Comparison of ENCODE assay signal across 22 cellular contexts in the genomic region with DNA sequence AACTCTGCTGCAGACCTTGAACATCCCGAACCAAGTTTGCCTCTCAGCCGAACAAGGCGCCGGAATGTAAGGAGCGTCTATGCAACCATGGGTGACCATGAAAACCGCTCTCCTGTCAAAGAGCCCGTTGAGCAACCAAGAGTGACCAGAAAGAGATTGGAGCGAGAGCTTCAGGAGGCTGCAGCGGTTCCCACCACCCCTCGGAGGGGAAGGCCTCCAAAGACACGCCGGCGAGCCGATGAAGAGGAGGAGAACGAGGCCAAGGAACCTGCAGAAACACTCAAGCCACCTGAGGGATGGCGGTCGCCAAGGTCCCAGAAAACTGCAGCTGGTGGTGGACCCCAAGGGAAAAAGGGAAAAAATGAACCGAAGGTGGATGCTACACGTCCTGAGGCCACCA. TPM values are rescaled to one million over a fixed set of nuclear protein-coding genes. Genes with fewer than 3 reads are reported as not detected.
A peak's percentile ranks its signal among the peaks of the same experiment; 100 is the strongest.
DNase-seq lines count a peak whose midpoint lies in the region; ATAC-seq and TF ChIP-seq lines count a peak whose summit lies in the region.
"Had no signal": no experiment of that assay in that cellular context is flagged by ENCODE, and none has a peak within 500 bp of the region (broad histone marks: within the 10 kb centered on the region; RNA-seq: fewer than 3 reads in every experiment).

No MANE protein-coding gene starts in this region.

- intact Hi-C loops in thyroid gland (cut with DNase I): no loop called here

- H3K4me1 Mint-ChIP-seq in activated T-helper 17 cell treated with anti-CD3 and anti-CD28 coated beads, Interleukin-2, amount 50 U/mL, for 72 hours: peaks cover 4% of the 10 kb centered on the region
- H3K4me1 Mint-ChIP-seq in nephron progenitor cell (no peaks in the 10 kb centered on the region), immature natural killer cell (no peaks in the 10 kb centered on the region)

- H3K36me3 ChIP-seq in thyroid gland: peaks cover 68 to 75% of the 10 kb centered on the region in 2 donors

- H3K9me3 ChIP-seq in thyroid gland: no peaks in the 10 kb centered on the region
- H3K9me3 ChIP-seq: BLaER1, MG63, Peyer's patch had no signal

- 93 to 96% methylated on average over 19 of the region's 19 CpGs for WGBS in thyroid gland, 2 donors

- CTCF ChIA-PET in RWPE1 (lab: Yijun Ruan, JAX): interaction anchor here (0.6 kb wide), 1 partner anchor 138 kb away, joined by 4 read pairs; no protein-coding TSS in a partner anchor

- POLR2A ChIA-PET in RWPE1 (lab: Yijun Ruan, JAX; ENCODE audit: low non-redundant PET): no interaction called here

- peaks cover 100% of the 10 kb centered on the region for H3K36me3 Mint-ChIP-seq in activated T-helper 17 cell treated with anti-CD3 and anti-CD28 coated beads, Interleukin-2, amount 50 U/mL, for 72 hours (ENCODE audit: low read depth)
- peaks cover 90% of the 10 kb centered on the region for H3K36me3 Mint-ChIP-seq in nephron progenitor cell (ENCODE audit: low read depth)
- peaks cover 35 to 73% (median 39%) of the 10 kb centered on the region in 3 donors for H3K36me3 Mint-ChIP-seq in immature natural killer cell

- peaks cover 0 to under 1% of the 10 kb centered on the region in 2 donors for H3K4me1 ChIP-seq in thyroid gland
- H3K4me1 ChIP-seq: BLaER1 had no signal

- H3K9me3 Mint-ChIP-seq in activated T-helper 17 cell treated with anti-CD3 and anti-CD28 coated beads, Interleukin-2, amount 50 U/mL, for 72 hours: no peaks in the 10 kb centered on the region
- H3K9me3 Mint-ChIP-seq in nephron progenitor cell: peaks cover 3% of the 10 kb centered on the region
- no peaks in the 10 kb centered on the region for H3K9me3 Mint-ChIP-seq in immature natural killer cell
- H3K9me3 Mint-ChIP-seq: CD4-positive, alpha-beta T cell had no signal

- no peak for ATAC-seq in activated T-helper 17 cell treated with anti-CD3 and anti-CD28 coated beads, Interleukin-2, amount 50 U/mL, for 72 hours (replicated peaks)
- ATAC-seq in HG03139 (IDR thresholded peaks at IDR 0.05; ENCODE audit: unreplicated experiment): no peak
- ATAC-seq: GM12878 had no signal

- no peak for TF ChIP-seq POLR2A in thyroid gland (IDR thresholded peaks at IDR 0.05)

- no peak overlapping the region for H3K4me3 Mint-ChIP-seq in activated T-helper 17 cell treated with anti-CD3 and anti-CD28 coated beads, Interleukin-2, amount 50 U/mL, for 72 hours
- H3K4me3 Mint-ChIP-seq in nephron progenitor cell: no peak overlapping the region
- H3K4me3 Mint-ChIP-seq in immature natural killer cell: no peak overlapping the region
- H3K4me3 Mint-ChIP-seq: CD4-positive, alpha-beta T cell had no signal

- DNase-seq in RWPE1 (ENCODE audit: low spot score) (no peak), nephron progenitor cell (no peak), immature natural killer cell (no peak), thyroid gland (no peak)
- DNase-seq: CD4-positive, alpha-beta T cell; COR-L47; DMS 273 treated with DMSO at 0.1 percent for 48 hours; DMS79 treated with DMSO at 0.1 percent for 48 hours; H7; MG63; NCI-H1417; NCI-H1694 treated with DMSO at 0.1 percent for 48 hours; NCI-H2081 treated with DMSO at 0.1 percent for 48 hours; NCI-H2171 treated with DMSO at 0.1 percent for 48 hours; NCI-H524 treated with DMSO at 0.1 percent for 48 hours; NCI-H82 had no signal

- no peaks in the 10 kb centered on the region for H3K27me3 Mint-ChIP-seq in activated T-helper 17 cell treated with anti-CD3 and anti-CD28 coated beads, Interleukin-2, amount 50 U/mL, for 72 hours
- H3K27me3 Mint-ChIP-seq in nephron progenitor cell (ENCODE audit: low read depth, poor library complexity) (no peaks in the 10 kb centered on the region), immature natural killer cell (ENCODE audit: low read depth in 3 of 3) (peaks cover 0 to 4% (median 1%) of the 10 kb centered on the region in 3 donors)
- H3K27me3 Mint-ChIP-seq: CD4-positive, alpha-beta T cell had no signal

- no peaks in the 10 kb centered on the region for H3K27me3 ChIP-seq in thyroid gland
- H3K27me3 ChIP-seq: BLaER1, MG63, Peyer's patch had no signal

- no peak overlapping the region for H3K4me3 ChIP-seq in thyroid gland (replicated peaks in 1 of 3)
- H3K4me3 ChIP-seq: BLaER1, GM12878, MG63, Peyer's patch had no signal

- H3K27ac ChIP-seq in RWPE1 (peak overlapping the region; percentile 75), temporal lobe (ENCODE audit: low read depth, low read length) (peak overlapping the region; percentile 10), thyroid gland (no peak overlapping the region)
- H3K27ac ChIP-seq: BLaER1, Peyer's patch had no signal

- TF ChIP-seq CTCF in RWPE1 (conservative IDR thresholded peaks at IDR 0.05; ENCODE audit: low read depth) (no peak), nephron progenitor cell (IDR thresholded peaks at IDR 0.05) (no peak), thyroid gland (IDR thresholded peaks at IDR 0.05) (no peak)

- peak overlapping the region; percentile 26 for H3K27ac Mint-ChIP-seq in activated T-helper 17 cell treated with anti-CD3 and anti-CD28 coated beads, Interleukin-2, amount 50 U/mL, for 72 hours
- H3K27ac Mint-ChIP-seq in nephron progenitor cell (peak overlapping the region; percentile 58), immature natural killer cell (peak overlapping the region in 1 of 6 donors; percentile 28)
- H3K27ac Mint-ChIP-seq: CD4-positive, alpha-beta T cell had no signal

RNA-seq across cellular contexts. Expression of a gene that starts 44.0 kb away (rescaled TPM):
- 100 to 1,000 TPM in 1 of 2 donors, 10 to 100 TPM in 1; 62.0 to 135 TPM for total RNA-seq in activated T-helper 17 cell treated with anti-CD3 and anti-CD28 coated beads, Interleukin-2, amount 50 U/mL, for 72 hours
- total RNA-seq in temporal lobe (26.3 TPM), thyroid gland (10 to 100 TPM; 31.4 to 52.1 (median 36.1) TPM)
- polyA plus RNA-seq in immature natural killer cell: 10 to 100 TPM in 1 of 3 donors, 1 to 10 TPM in 2; 6.1 to 21.4 (median 7.0) TPM

Comparison
In these comparisons a context has a peak if more than half of its experiments do, and no peak if none do; other contexts are left out.
1. H3K27ac ChIP-seq: peak in RWPE1 (single experiment) and temporal lobe (single experiment); none in thyroid gland (0 of 3).